In the genomic region with DNA sequence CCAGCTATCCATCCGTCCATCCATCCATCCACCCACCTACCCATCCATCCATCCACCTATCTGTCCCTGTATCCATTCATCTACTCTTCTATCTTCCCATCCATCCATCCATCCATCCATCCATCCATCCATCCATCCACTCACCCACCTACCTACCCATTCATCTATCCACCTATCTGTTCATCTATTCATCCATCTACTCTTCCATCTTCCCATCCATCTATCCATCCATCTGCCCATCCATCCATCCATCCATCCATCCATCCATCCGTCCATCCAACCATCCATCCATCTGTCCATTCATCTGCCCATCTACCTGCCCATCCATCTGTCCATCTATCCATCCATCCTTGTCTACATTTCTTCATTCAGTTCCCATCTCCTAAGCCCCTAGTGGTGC, we compare ENCODE assay signal across 29 cellular contexts. TPM values are rescaled to one million over a fixed set of nuclear protein-coding genes. Genes with fewer than 3 reads are reported as not detected.
"Had no signal": no experiment of that assay in that cellular context is flagged by ENCODE, and none has a peak within 500 bp of the region (broad histone marks: within the 10 kb centered on the region; RNA-seq: fewer than 3 reads in every experiment).

No MANE protein-coding gene starts in this region.

- ATAC-seq: activated CD4-positive, alpha-beta T cell treated with anti-CD3 and anti-CD28 coated beads for 36 hours; activated CD8-positive, alpha-beta memory T cell treated with anti-CD3 and anti-CD28 coated beads, Interleukin-2, amount 10 ng/mL, durations not matched to agents 7 days and 5 days; activated CD8-positive, alpha-beta T cell treated with anti-CD3 and anti-CD28 coated beads, Interleukin-2, amount 10 ng/mL, durations not matched to agents 7 days and 5 days; activated naive CD4-positive, alpha-beta T cell treated with anti-CD3 and anti-CD28 coated beads, Interleukin-2, amount 50 U/mL, for 72 hours; activated T-cell treated with anti-CD3 and anti-CD28 coated beads, Interleukin-2, amount 50 U/mL, for 72 hours; esophagus mucosa; heart left ventricle had no signal

- H3K27ac ChIP-seq: ascending aorta, cardiac muscle cell, colonic mucosa, heart left ventricle had no signal

- H3K4me3 Mint-ChIP-seq: activated CD4-positive, alpha-beta memory T cell treated with anti-CD3 and anti-CD28 coated beads for 36 hours; activated CD4-positive, alpha-beta T cell treated with anti-CD3 and anti-CD28 coated beads for 36 hours; activated CD4-positive, alpha-beta T cell treated with anti-CD3 and anti-CD28 coated beads, Interleukin-2, amount 10 ng/mL, durations not matched to agents 24 days and 14 days; activated CD8-positive, alpha-beta memory T cell treated with anti-CD3 and anti-CD28 coated beads, Interleukin-2, amount 10 ng/mL, durations not matched to agents 7 days and 5 days; activated CD8-positive, alpha-beta T cell treated with anti-CD3 and anti-CD28 coated beads, Interleukin-2, amount 10 ng/mL, durations not matched to agents 7 days and 5 days; activated naive CD4-positive, alpha-beta T cell treated with anti-CD3 and anti-CD28 coated beads, Interleukin-2, amount 10 ng/mL, durations not matched to agents 7 days and 5 days; activated naive CD8-positive, alpha-beta T cell treated with anti-CD3 and anti-CD28 coated beads, Interleukin-2, amount 10 ng/mL, durations not matched to agents 7 days and 5 days; activated T-cell treated with anti-CD3 and anti-CD28 coated beads, Interleukin-2, amount 50 U/mL, for 72 hours; brain had no signal

- H3K36me3 Mint-ChIP-seq: activated CD4-positive, alpha-beta memory T cell treated with anti-CD3 and anti-CD28 coated beads for 36 hours; activated CD8-positive, alpha-beta memory T cell treated with anti-CD3 and anti-CD28 coated beads, Interleukin-2, amount 10 ng/mL, durations not matched to agents 7 days and 5 days; activated naive CD4-positive, alpha-beta T cell treated with anti-CD3 and anti-CD28 coated beads, Interleukin-2, amount 10 ng/mL, durations not matched to agents 7 days and 5 days; activated naive CD4-positive, alpha-beta T cell treated with anti-CD3 and anti-CD28 coated beads, Interleukin-2, amount 50 U/mL, for 72 hours; activated naive CD8-positive, alpha-beta T cell treated with anti-CD3 and anti-CD28 coated beads, Interleukin-2, amount 10 ng/mL, durations not matched to agents 7 days and 5 days; brain had no signal

- H3K9me3 Mint-ChIP-seq: activated CD4-positive, alpha-beta memory T cell treated with anti-CD3 and anti-CD28 coated beads for 36 hours; activated CD4-positive, alpha-beta T cell treated with anti-CD3 and anti-CD28 coated beads, Interleukin-2, amount 10 ng/mL, durations not matched to agents 24 days and 14 days; activated naive CD4-positive, alpha-beta T cell treated with anti-CD3 and anti-CD28 coated beads, Interleukin-2, amount 10 ng/mL, durations not matched to agents 7 days and 5 days; activated naive CD4-positive, alpha-beta T cell treated with anti-CD3 and anti-CD28 coated beads, Interleukin-2, amount 50 U/mL, for 72 hours; activated naive CD8-positive, alpha-beta T cell treated with anti-CD3 and anti-CD28 coated beads, Interleukin-2, amount 10 ng/mL, durations not matched to agents 7 days and 5 days; activated T-cell treated with anti-CD3 and anti-CD28 coated beads, Interleukin-2, amount 50 U/mL, for 72 hours had no signal

- H3K9me3 ChIP-seq: ascending aorta, breast epithelium, colonic mucosa, heart left ventricle had no signal

- H3K36me3 ChIP-seq: ascending aorta, breast epithelium, cardiac muscle cell, colonic mucosa, heart left ventricle had no signal

- H3K27ac Mint-ChIP-seq: activated CD4-positive, alpha-beta memory T cell treated with anti-CD3 and anti-CD28 coated beads for 36 hours; activated CD4-positive, alpha-beta T cell treated with anti-CD3 and anti-CD28 coated beads for 36 hours; activated CD4-positive, alpha-beta T cell treated with anti-CD3 and anti-CD28 coated beads, Interleukin-2, amount 10 ng/mL, durations not matched to agents 24 days and 14 days; activated CD8-positive, alpha-beta memory T cell treated with anti-CD3 and anti-CD28 coated beads, Interleukin-2, amount 10 ng/mL, durations not matched to agents 7 days and 5 days; activated CD8-positive, alpha-beta T cell treated with anti-CD3 and anti-CD28 coated beads, Interleukin-2, amount 10 ng/mL, durations not matched to agents 7 days and 5 days; activated naive CD4-positive, alpha-beta T cell treated with anti-CD3 and anti-CD28 coated beads, Interleukin-2, amount 10 ng/mL, durations not matched to agents 7 days and 5 days; activated naive CD8-positive, alpha-beta T cell treated with anti-CD3 and anti-CD28 coated beads, Interleukin-2, amount 10 ng/mL, durations not matched to agents 7 days and 5 days; activated T-cell treated with anti-CD3 and anti-CD28 coated beads, Interleukin-2, amount 50 U/mL, for 72 hours had no signal

- H3K4me3 ChIP-seq: ascending aorta, breast epithelium, cardiac muscle cell, colonic mucosa, heart left ventricle had no signal

- H3K4me1 ChIP-seq: ascending aorta, breast epithelium, colonic mucosa had no signal

- DNase-seq: activated CD4-positive, alpha-beta memory T cell treated with anti-CD3 and anti-CD28 coated beads for 36 hours; activated CD4-positive, alpha-beta T cell treated with anti-CD3 and anti-CD28 coated beads for 36 hours; activated CD4-positive, alpha-beta T cell treated with anti-CD3 and anti-CD28 coated beads, Interleukin-2, amount 10 ng/mL, durations not matched to agents 24 days and 14 days; activated CD4-positive, CD25-positive, alpha-beta regulatory T cell; activated CD4-positive, CD25-positive, alpha-beta regulatory T cell treated with anti-CD3 and anti-CD28 coated beads, Interleukin-2, amount 50 U/mL, for 72 hours; activated CD8-positive, alpha-beta memory T cell treated with anti-CD3 and anti-CD28 coated beads, Interleukin-2, amount 10 ng/mL, durations not matched to agents 7 days and 5 days; activated CD8-positive, alpha-beta memory T cell treated with anti-CD3 and anti-CD28 coated beads, Interleukin-2, amount 50 U/mL, for 4 hours; activated CD8-positive, alpha-beta T cell treated with anti-CD3 and anti-CD28 coated beads, Interleukin-2, amount 10 ng/mL, durations not matched to agents 7 days and 5 days; activated gamma-delta T cell; activated naive CD4-positive, alpha-beta T cell; activated naive CD4-positive, alpha-beta T cell treated with anti-CD3 and anti-CD28 coated beads, Interleukin-2, amount 10 ng/mL, durations not matched to agents 7 days and 5 days; activated naive CD8-positive, alpha-beta T cell treated with anti-CD3 and anti-CD28 coated beads, Interleukin-2, amount 10 ng/mL, durations not matched to agents 7 days and 5 days; activated T-cell treated with anti-CD3 and anti-CD28 coated beads, Interleukin-2, amount 50 U/mL, for 1 hour; activated T-cell treated with anti-CD3 and anti-CD28 coated beads, Interleukin-2, amount 50 U/mL, for 72 hours; central memory CD4-positive, alpha-beta T cell; cerebellar nuclear complex; colonic mucosa; effector CD8-positive, alpha-beta T cell; foreskin fibroblast; heart left ventricle; T-helper 2 cell had no signal

- H3K27me3 ChIP-seq: ascending aorta, breast epithelium, cardiac muscle cell, colonic mucosa, heart left ventricle had no signal

RNA-seq across cellular contexts. Expression of a gene that starts 17.8 kb away (rescaled TPM):
- total RNA-seq: activated CD4-positive, alpha-beta T cell treated with anti-CD3 and anti-CD28 coated beads, Interleukin-2, amount 10 ng/mL, durations not matched to agents 24 days and 14 days; activated CD8-positive, alpha-beta memory T cell treated with anti-CD3 and anti-CD28 coated beads for 36 hours; activated CD8-positive, alpha-beta T cell treated with anti-CD3 and anti-CD28 coated beads, Interleukin-2, amount 10 ng/mL, durations not matched to agents 7 days and 5 days had no signal

RNA-seq across cellular contexts. Expression of a gene that starts 57.0 kb away (rescaled TPM):
- total RNA-seq: activated CD8-positive, alpha-beta T cell treated with anti-CD3 and anti-CD28 coated beads, Interleukin-2, amount 10 ng/mL, durations not matched to agents 7 days and 5 days; ascending aorta; esophagus mucosa; T-helper 1 cell treated with Interleukin-12 subunit alpha and Interleukin-12 subunit beta and Interleukin-4 antibody, amounts not matched to agents 30 ng/mL and 1 ng/mL, for 36 hours had no signal
